27 cellular contexts compared by ENCODE assay signal in genomic region chr16:7515543-7515942, GRCh38.
"Had no signal": no experiment of that assay in that cellular context is flagged by ENCODE, and none has a peak within 500 bp of the region (broad histone marks: within the 10 kb centered on the region; RNA-seq: fewer than 3 reads in every experiment).

No MANE protein-coding gene starts in this region.

- H3K27me3 ChIP-seq: testis, thyroid gland, tibial artery, tibial nerve, transverse colon, upper lobe of left lung, upper lobe of right lung, uterus, vagina had no signal

- H3K4me1 ChIP-seq: stomach, testis, thyroid gland, tibial artery, tibial nerve, transverse colon, upper lobe of left lung, upper lobe of right lung, uterus, vagina had no signal

- DNase-seq: stimulated activated CD4-positive, alpha-beta T cell treated with anti-CD3 and anti-CD28 coated beads, Interleukin-2, amount 100 ng/mL, for 48 hours; stimulated activated CD4-positive, alpha-beta T cell treated with anti-CD3 and anti-CD28 coated beads, Interleukin-4, amount 100 ng/mL, for 1 hour; stimulated activated CD4-positive, alpha-beta T cell treated with anti-CD3 and anti-CD28 coated beads, Interleukin-4, amount 100 ng/mL, for 24 hours; stimulated activated CD4-positive, alpha-beta T cell treated with anti-CD3 and anti-CD28 coated beads, Interleukin-4, amount 100 ng/mL, for 4 hours; stimulated activated CD8-positive, alpha-beta memory T cell treated with anti-CD3 and anti-CD28 coated beads, Interleukin-4, amount 100 ng/mL, for 48 hours; stimulated activated naive B cell treated with anti-CD40 and anti-IgM and Interleukin-4, amounts not matched to agents 10 μg/mL and 1 μg/mL and 100 μg/mL, for 72 hours; stimulated activated naive CD4-positive, alpha-beta T cell; stimulated activated naive CD4-positive, alpha-beta T cell treated with Interleukin-2 at 50 U/mL for 16 hours; stimulated activated naive CD8-positive, alpha-beta T cell treated with anti-CD3 and anti-CD28 coated beads, Interleukin-15, amount 100 ng/mL, for 72 hours; stimulated activated naive CD8-positive, alpha-beta T cell treated with anti-CD3 and anti-CD28 coated beads, Interleukin-15, Interleukin-2, amounts not matched to agents 100 U/mL and 50 U/mL, for 24 hours; stomach; substantia nigra; testis; thyroid gland; tibial artery; transverse colon; trophoblast cell; upper lobe of left lung; upper lobe of right lung; uterus had no signal

- FAIRE-seq: urothelium cell line had no signal

- H3K9me3 ChIP-seq: stomach, suprapubic skin, testis, thoracic aorta, thyroid gland, tibial artery, tibial nerve, transverse colon, upper lobe of left lung, upper lobe of right lung, uterus, vagina had no signal

- H3K36me3 ChIP-seq: stomach, suprapubic skin, thoracic aorta, thyroid gland, tibial artery, tibial nerve, transverse colon, upper lobe of left lung, upper lobe of right lung, uterus, vagina had no signal

- ATAC-seq: stimulated activated effector memory CD8-positive, alpha-beta T cell treated with anti-CD3 and anti-CD28 coated beads, Interleukin-12 subunit alpha, Interleukin-12 subunit beta, amount 100 ng/mL, for 72 hours; stimulated activated memory B cell treated with anti-CD40 and anti-IgM and Interleukin-4, amounts not matched to agents 10 μg/mL and 1 μg/mL and 100 μg/mL, for 72 hours; stimulated activated naive B cell treated with anti-CD40 and anti-IgM and Interleukin-4, amounts not matched to agents 10 μg/mL and 1 μg/mL and 100 μg/mL, for 72 hours; stimulated activated naive CD8-positive, alpha-beta T cell treated with anti-CD3 and anti-CD28 coated beads, Interleukin-15, amount 100 ng/mL, for 72 hours; stimulated activated naive CD8-positive, alpha-beta T cell treated with anti-CD3 and anti-CD28 coated beads, Interleukin-15, Interleukin-2, amounts not matched to agents 100 U/mL and 50 U/mL, for 24 hours; upper lobe of right lung had no signal

- H3K4me3 ChIP-seq: stomach, suprapubic skin, testis, thoracic aorta, thyroid gland, tibial artery, tibial nerve, transverse colon, upper lobe of left lung, upper lobe of right lung, uterus, vagina had no signal

- H3K27ac ChIP-seq: stomach, suprapubic skin, testis, thoracic aorta, thyroid gland, tibial artery, tibial nerve, transverse colon, upper lobe of left lung, upper lobe of right lung, uterus, vagina had no signal
